8 cellular contexts compared by ENCODE assay signal in genomic region chr1:148264374-148265276, GRCh38.
DNase-seq lines count a peak whose midpoint lies in the region; ATAC-seq and TF ChIP-seq lines count a peak whose summit lies in the region.

No MANE protein-coding gene starts in this region.

- CTCF ChIA-PET in IMR-90 (lab: Yijun Ruan, JAX), result no interaction called here

- no peak overlapping the region for H2BK120ac ChIP-seq in IMR-90 (ENCODE audit: low read depth, low read length)

- DNase-seq in AG20443 (ENCODE audit: low spot score), result peak; percentile 8
- DNase-seq in IMR-90, result peak; percentile 71
- DNase-seq in astrocyte of the cerebellum (ENCODE audit: low read depth), result no peak
- DNase-seq in lung microvascular endothelial cell (ENCODE audit: low read depth in 2 of 2), result peak; percentile 20 to 49
- DNase-seq in germinal center (ENCODE audit: low spot score), result no peak
- DNase-seq in mucosa of gallbladder (ENCODE audit: low spot score), result no peak
- no peak for DNase-seq in lower lobe of right lung
- no peak for DNase-seq in A172 (ENCODE audit: low spot score)

- 53% methylated on average over 8 of the region's 29 CpGs; no CpG with 5 or more reads in 1 of the 2 experiments for WGBS in IMR-90 (ENCODE audit: extremely low coverage in 2 of 2, insufficient read length in 1 of 2), 2 experiments

- no peak overlapping the region for H3K9ac ChIP-seq in IMR-90 (ENCODE audit: low read depth, low read length)

- dilution Hi-C loops in IMR-90 (cut with HindIII; ENCODE audit: low sequenced_read_pairs, unreplicated experiment), result no loop called here

- TF ChIP-seq RAD21 in IMR-90 (IDR thresholded peaks at IDR 0.05; ENCODE audit: low read length), result no peak

- no peak overlapping the region for H2AK9ac ChIP-seq in IMR-90 (replicated peaks; ENCODE audit: low read depth, low read length, poor library complexity)

- H3K4me1 ChIP-seq in IMR-90 (ENCODE audit: control insufficient read depth, insufficient read depth, low read length) (no peaks in the 10 kb centered on the region), lower lobe of right lung (no peaks in the 10 kb centered on the region)

- TF ChIP-seq POLR2A in IMR-90 (IDR thresholded peaks at IDR 0.05; ENCODE audit: low read depth, low read length), result no peak

- H3K4ac ChIP-seq in IMR-90 (ENCODE audit: low read depth, low read length), result no peak overlapping the region

- in situ Hi-C loops in IMR-90 (cut with MboI; ENCODE audit: low sequenced_read_pairs), result no loop called here
- in situ Hi-C loops in astrocyte of the cerebellum (cut with HindIII; ENCODE audit: low sequenced_read_pairs), result no loop called here

- H3K79me1 ChIP-seq in IMR-90 (ENCODE audit: low read depth in 1 of 2, low read length in 2 of 2), result no peaks in the 10 kb centered on the region

- H2BK20ac ChIP-seq in IMR-90 (ENCODE audit: low read depth, low read length), result no peak overlapping the region

- H3K9me3 ChIP-seq in IMR-90 (ENCODE audit: control insufficient read depth, insufficient read depth, low read length) (no peaks in the 10 kb centered on the region), lower lobe of right lung (no peaks in the 10 kb centered on the region)

- H3K27ac ChIP-seq in IMR-90 (ENCODE audit: insufficient read depth, low read length), result no peak overlapping the region
- no peak overlapping the region for H3K27ac ChIP-seq in lower lobe of right lung

- H3K23ac ChIP-seq in IMR-90 (ENCODE audit: low read depth, low read length), result no peak overlapping the region

- no peak overlapping the region for H4K91ac ChIP-seq in IMR-90 (ENCODE audit: insufficient read depth, low read depth, low read length)

- H3K36me3 ChIP-seq in IMR-90 (ENCODE audit: control insufficient read depth, insufficient read depth, low read length) (no peaks in the 10 kb centered on the region), lower lobe of right lung (no peaks in the 10 kb centered on the region)

- H3K9me1 ChIP-seq in IMR-90 (ENCODE audit: insufficient read depth, low read length), result no peaks in the 10 kb centered on the region

- no peak overlapping the region for H3K18ac ChIP-seq in IMR-90 (ENCODE audit: low read depth, low read length)

- peak overlapping the region; percentile 91; the same call in 1 of the 2 replicates for H3K4me2 ChIP-seq in IMR-90 (ENCODE audit: low read depth, low read length)

- POLR2A ChIA-PET in IMR-90 (lab: Charles Lee; ENCODE audit: unreplicated experiment), result no interaction called here

- no peak overlapping the region for H4K5ac ChIP-seq in IMR-90 (ENCODE audit: low read depth, low read length)

- intact Hi-C loops in IMR-90 (cut with micrococcal nuclease), result no loop called here
- intact Hi-C loops in lower lobe of right lung (cut with DNase I), result no loop called here

- no peak overlapping the region for H4K8ac ChIP-seq in IMR-90 (ENCODE audit: low read depth in 2 of 2, low read length in 2 of 2)

- ATAC-seq in IMR-90 (ENCODE audit: low read depth) (peak; percentile 59), lower lobe of right lung (no peak)

- H3K56ac ChIP-seq in IMR-90 (ENCODE audit: extremely low read depth, insufficient read depth, low read length), result no peak overlapping the region

- H4K20me1 ChIP-seq in IMR-90 (ENCODE audit: insufficient read depth, low read length), result no peaks in the 10 kb centered on the region

- H3K27me3 ChIP-seq in IMR-90 (ENCODE audit: control insufficient read depth, insufficient read depth, low read length) (peaks cover 8% of the 10 kb centered on the region), lower lobe of right lung (ENCODE audit: low read depth) (peaks cover 12% of the 10 kb centered on the region)

- no TSS peak for BruUV-seq in IMR-90 (replicated peaks; lab: Mats Ljungman, UMichigan)

- TF ChIP-seq CTCF in IMR-90 (conservative IDR thresholded peaks at IDR 0.05; ENCODE audit: low read depth, low read length) (no peak), astrocyte of the cerebellum (IDR thresholded peaks at IDR 0.05; ENCODE audit: low read depth, low read length, missing control alignments) (no peak), lower lobe of right lung (IDR thresholded peaks at IDR 0.05) (no peak)

- no peak overlapping the region; the same call in 1 of the 2 replicates for H3K4me3 ChIP-seq in IMR-90 (ENCODE audit: insufficient read depth, low read depth, low read length)
- peak overlapping the region; percentile 46 for H3K4me3 ChIP-seq in astrocyte of the cerebellum (ENCODE audit: low read depth, low read length)
- no peak overlapping the region for H3K4me3 ChIP-seq in lower lobe of right lung

- H2BK5ac ChIP-seq in IMR-90 (ENCODE audit: low read depth, low read length, poor library complexity, severe bottlenecking), result no peak overlapping the region

- H2AK5ac ChIP-seq in IMR-90 (ENCODE audit: low read depth, low read length), result no peak overlapping the region

- no peak overlapping the region for H3K14ac ChIP-seq in IMR-90 (replicated peaks; ENCODE audit: low read depth, low read length)

- no peak overlapping the region for H2BK15ac ChIP-seq in IMR-90 (ENCODE audit: low read depth, low read length)

- H2AFZ ChIP-seq in IMR-90 (replicated peaks; ENCODE audit: low read length, poor library complexity), result no peak overlapping the region

TF ChIP-seq in IMR-90, 13 proteins besides CTCF, POLR2A, EP300 and RAD21:
- TF ChIP-seq MAFK (IDR thresholded peaks at IDR 0.05; ENCODE audit: low read depth, low read length), result peak; percentile 27; the same call in 1 of the 2 replicates
- TF ChIP-seq MXI1 (IDR thresholded peaks at IDR 0.05; ENCODE audit: borderline replicate concordance, low read depth, low read length), result no peak
- no peak for TF ChIP-seq ELK1 (IDR thresholded peaks at IDR 0.05; ENCODE audit: borderline replicate concordance, low read depth, low read length)
- TF ChIP-seq NFE2L2 (IDR thresholded peaks at IDR 0.05; ENCODE audit: low read depth, low read length), result peak; percentile 72
- no peak for TF ChIP-seq CHD1 (IDR thresholded peaks at IDR 0.05; ENCODE audit: low read depth, low read length)
- TF ChIP-seq CEBPB (IDR thresholded peaks at IDR 0.05; ENCODE audit: low read depth, low read length), result no peak
- TF ChIP-seq MAZ (IDR thresholded peaks at IDR 0.05; ENCODE audit: borderline replicate concordance, low read depth, low read length), result no peak

Comparison
In these comparisons a context has a peak if more than half of its experiments do, and no peak if none do; other contexts are left out.
1. DNase-seq: peak in AG20443 (single experiment), IMR-90 (single experiment) and lung microvascular endothelial cell (2 of 2); none in astrocyte of the cerebellum (single experiment), germinal center (single experiment), mucosa of gallbladder (single experiment), lower lobe of right lung (single experiment) and A172 (single experiment).